In the genomic region with DNA sequence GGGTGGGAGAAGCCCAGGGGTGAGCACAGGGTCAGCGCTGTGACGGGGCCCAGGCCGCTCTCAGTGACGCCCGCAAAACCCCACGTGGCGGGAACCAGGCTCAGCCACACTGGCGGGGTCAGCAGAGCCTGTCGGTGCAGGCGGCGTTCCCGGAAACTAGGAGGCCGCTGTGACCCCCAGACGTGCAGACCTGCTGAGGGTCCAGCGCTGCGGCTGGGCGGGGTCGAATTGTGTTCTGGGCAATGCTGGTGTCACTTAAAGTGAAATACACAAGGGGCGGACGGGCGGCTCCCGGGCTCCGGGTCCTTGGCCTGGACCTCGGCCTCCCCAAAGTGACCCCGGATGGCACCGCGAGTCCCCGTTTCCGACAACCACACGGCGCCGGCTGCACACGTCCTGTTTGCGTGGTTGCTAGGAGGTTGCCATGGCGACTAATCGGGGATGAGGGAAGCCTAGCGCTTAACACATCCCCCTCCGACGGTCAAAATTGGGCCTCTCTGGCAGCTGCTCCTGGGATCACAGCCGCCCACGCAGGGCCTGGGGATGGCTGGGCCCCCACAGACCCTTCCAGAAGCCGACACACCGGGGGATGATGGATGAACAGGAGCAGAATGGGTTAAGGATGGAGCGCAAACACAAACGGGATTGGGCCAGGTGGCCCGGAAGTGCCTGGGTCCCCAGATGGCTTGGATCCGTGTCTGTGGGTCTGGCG, we compare ENCODE assay signal across 8 cellular contexts.
A peak's percentile ranks its signal among the peaks of the same experiment; 100 is the strongest.
DNase-seq lines count a peak whose midpoint lies in the region; ATAC-seq and TF ChIP-seq lines count a peak whose summit lies in the region.

No MANE protein-coding gene starts in this region.

- no peaks in the 10 kb centered on the region for H3K36me3 ChIP-seq in stomach

- TF ChIP-seq EP300 in stomach (IDR thresholded peaks at IDR 0.05) = no peak

- H3K27ac ChIP-seq in stomach = peak overlapping the region in 1 of 5 donors; percentile 17

- TF ChIP-seq POLR2A in stomach (IDR thresholded peaks at IDR 0.05) = no peak

- ATAC-seq in HG03045 (IDR thresholded peaks at IDR 0.05; ENCODE audit: unreplicated experiment) = no peak

- peaks cover 0 to 4% (median under 1%) of the 10 kb centered on the region in 4 donors for H3K9me3 ChIP-seq in stomach

- no peak overlapping the region for H3K4me3 Mint-ChIP-seq in endothelial cell (ENCODE audit: unreplicated experiment)
- H3K4me3 Mint-ChIP-seq in nephron progenitor cell = no peak overlapping the region

- peak; percentile 85 for DNase-seq in CMK (ENCODE audit: low read depth)
- DNase-seq in NCI-H1930 (lab: John Stamatoyannopoulos, UW) = peak; percentile 72 to 78
- peak; percentile 87 for DNase-seq in activated CD8-positive, alpha-beta memory T cell treated with anti-CD3 and anti-CD28 coated beads for 24 hours
- DNase-seq in endothelial cell (ENCODE audit: low spot score) = peak; percentile 85
- peak; percentile 80 for DNase-seq in nephron progenitor cell
- DNase-seq in stomach = peak; percentile 55
- no peak for DNase-seq in epidermal melanocyte (ENCODE audit: insufficient read length, low spot score)

- TF ChIP-seq CTCF in endothelial cell (IDR thresholded peaks at IDR 0.05; ENCODE audit: unreplicated experiment) = no peak
- no peak for TF ChIP-seq CTCF in nephron progenitor cell (IDR thresholded peaks at IDR 0.05)
- TF ChIP-seq CTCF in stomach (IDR thresholded peaks at IDR 0.05) = no peak

- WGBS in stomach, 5 donors = 7 to 10% (median 8%) methylated on average over 29 to 48 of the region's 48 CpGs

- H3K4me1 Mint-ChIP-seq in endothelial cell (ENCODE audit: unreplicated experiment) = peaks cover 3% of the 10 kb centered on the region
- H3K4me1 Mint-ChIP-seq in nephron progenitor cell = peaks cover 35% of the 10 kb centered on the region

- peak overlapping the region in 2 of 4 donors; percentile 18 to 25 for H3K4me3 ChIP-seq in stomach

- H3K27me3 Mint-ChIP-seq in endothelial cell (ENCODE audit: unreplicated experiment) (no peaks in the 10 kb centered on the region), nephron progenitor cell (ENCODE audit: low read depth, poor library complexity) (peaks cover 20% of the 10 kb centered on the region)

- H3K4me1 ChIP-seq in stomach = peaks cover 6 to 11% (median 9%) of the 10 kb centered on the region in 4 donors

- peaks cover 6 to 78% (median 27%) of the 10 kb centered on the region in 3 donors for H3K27me3 ChIP-seq in stomach

- H3K36me3 Mint-ChIP-seq in endothelial cell (ENCODE audit: low read depth, unreplicated experiment) (peaks cover 3% of the 10 kb centered on the region), nephron progenitor cell (ENCODE audit: low read depth) (no peaks in the 10 kb centered on the region)

- H3K27ac Mint-ChIP-seq in endothelial cell (ENCODE audit: unreplicated experiment) (peak overlapping the region; percentile 96), nephron progenitor cell (peak overlapping the region; percentile 83)

- no peaks in the 10 kb centered on the region for H3K9me3 Mint-ChIP-seq in endothelial cell (ENCODE audit: unreplicated experiment)
- H3K9me3 Mint-ChIP-seq in nephron progenitor cell = peaks cover 3% of the 10 kb centered on the region

- intact Hi-C loops in stomach (cut with DNase I; ENCODE audit: low total_unique reads) = no loop called here
